ENCODE assay signal across 8 cellular contexts in genomic region chr19:19643158-19644053, GRCh38. TPM values are rescaled to one million over a fixed set of nuclear protein-coding genes. Genes with fewer than 3 reads are reported as not detected.
DNase-seq lines count a peak whose midpoint lies in the region; ATAC-seq and TF ChIP-seq lines count a peak whose summit lies in the region.

Gene GMIP, minus strand, starts transcription at chr19:19643657. Its CDS starts 128 bp downstream, at chr19:19643529.

- H3K27me3 ChIP-seq in ascending aorta = no peaks in the 10 kb centered on the region
- peaks cover 0 to 4% (median 3%) of the 10 kb centered on the region in 3 donors for H3K27me3 ChIP-seq in gastrocnemius medialis

- H3K4me1 ChIP-seq in ascending aorta (peaks cover 0 to 10% of the 10 kb centered on the region in 2 donors), gastrocnemius medialis (peaks cover 3 to 10% of the 10 kb centered on the region in 2 donors)

- peak; percentile 57 to 96 (median 87) for TF ChIP-seq CTCF in ascending aorta (IDR thresholded peaks at IDR 0.05)
- peak; percentile 53 to 89 (median 81) for TF ChIP-seq CTCF in gastrocnemius medialis (IDR thresholded peaks at IDR 0.05 in 4 of 5, conservative IDR thresholded peaks at IDR 0.05 in 1 of 5)

- ATAC-seq in gastrocnemius medialis (peak; percentile 68 to 69), HG03565 (IDR thresholded peaks at IDR 0.05; ENCODE audit: unreplicated experiment) (no peak)

- H3K27ac ChIP-seq in ascending aorta (peak within 1 kb of the TSS; percentile 49 to 61), gastrocnemius medialis (peak within 1 kb of the TSS in 1 of 4 donors; percentile 33)

- TF ChIP-seq POLR2A in gastrocnemius medialis (IDR thresholded peaks at IDR 0.05) = peak in 1 of 2 donors; percentile 18

- H3K9me3 ChIP-seq in ascending aorta = no peaks in the 10 kb centered on the region
- no peaks in the 10 kb centered on the region for H3K9me3 ChIP-seq in gastrocnemius medialis

- H3K36me3 ChIP-seq in ascending aorta (peaks cover 32 to 34% of the 10 kb centered on the region in 2 donors), gastrocnemius medialis (peaks cover 0 to 35% of the 10 kb centered on the region in 2 donors)

- H3K4me3 ChIP-seq in GM08714 (ENCODE audit: low read length) = peak within 1 kb of the TSS; percentile 70
- peak within 1 kb of the TSS; percentile 90 to 98 for H3K4me3 ChIP-seq in ascending aorta
- peak within 1 kb of the TSS; percentile 55 to 78 (median 68) for H3K4me3 ChIP-seq in gastrocnemius medialis

- intact Hi-C loops in T-helper 2 cell treated with Interferon-gamma antibody and Interleukin-4, amounts not matched to agents 100 ng/mL and 5 ng/mL, for 36 hours (cut with micrococcal nuclease) = loop anchor here (1.0 to 2.0 kb wide), 7 partner anchors 16 to 316 kb away; partner anchors contain the start of gene PBX4
- intact Hi-C loops in ascending aorta (cut with DNase I) = loop anchor here (1.0 kb wide), 2 partner anchors 25 to 111 kb away; partner anchors contain the start of gene ZNF101
- intact Hi-C loops in gastrocnemius medialis (cut with DNase I; ENCODE audit: low total_unique reads) = loop anchor here (1.0 kb wide), 1 partner anchor 111 kb away; no protein-coding TSS in a partner anchor

- in situ Hi-C loops in gastrocnemius medialis (cut with MboI; ENCODE audit: low sequenced_read_pairs in 4 of 4) = loop anchor here in 3 of 4 donors (5.0 to 10.0 kb wide), 3 partner anchors 109 to 119 kb away; partner anchors contain the start of genes CILP2 (in 1 of the 3) and YJEFN3 (in 1 of the 3)

- peak; percentile 53 for DNase-seq in HCEC 1CT
- peak; percentile 73 for DNase-seq in MV-4-11 (lab: John Stamatoyannopoulos, UW)
- DNase-seq in ascending aorta (ENCODE audit: low spot score in 2 of 2) = peak in 1 of 2 donors; percentile 83
- peak in 48 of 51 donors; percentile 8 to 79 (median 41) for DNase-seq in hypothalamus (lab: John Stamatoyannopoulos, UW)
- peak; percentile 16 to 39 for DNase-seq in gastrocnemius medialis

RNA-seq across cellular contexts. Expression of gene GMIP, which starts in this region (rescaled TPM):
- total RNA-seq in T-helper 2 cell treated with Interferon-gamma antibody and Interleukin-4, amounts not matched to agents 100 ng/mL and 5 ng/mL, for 36 hours = 78.8 and 79.6 TPM in 2 replicates
- total RNA-seq in ascending aorta = 3.9 TPM
- total RNA-seq in gastrocnemius medialis = 1 to 10 TPM in 3 of 4 donors, not detected in 1; 1.2 to 2.6 (median 1.6) TPM

Comparison
In these comparisons a context has a peak if more than half of its experiments do, and no peak if none do; other contexts are left out.
1. RNA of gene GMIP (total RNA-seq): 78.8 to 79.6 TPM in T-helper 2 cell treated with Interferon-gamma antibody and Interleukin-4, amounts not matched to agents 100 ng/mL and 5 ng/mL, for 36 hours; 3.9 TPM in ascending aorta (single experiment) and 1.2 to 2.6 TPM in gastrocnemius medialis; every median in the first group is over 10 times any median in the second.
2. Peak in every context shown above with its lines, with median percentiles within 50 percentile points of each other: H3K4me3 ChIP-seq.